Comparison of ENCODE assay signal across 20 cellular contexts in the genomic region with DNA sequence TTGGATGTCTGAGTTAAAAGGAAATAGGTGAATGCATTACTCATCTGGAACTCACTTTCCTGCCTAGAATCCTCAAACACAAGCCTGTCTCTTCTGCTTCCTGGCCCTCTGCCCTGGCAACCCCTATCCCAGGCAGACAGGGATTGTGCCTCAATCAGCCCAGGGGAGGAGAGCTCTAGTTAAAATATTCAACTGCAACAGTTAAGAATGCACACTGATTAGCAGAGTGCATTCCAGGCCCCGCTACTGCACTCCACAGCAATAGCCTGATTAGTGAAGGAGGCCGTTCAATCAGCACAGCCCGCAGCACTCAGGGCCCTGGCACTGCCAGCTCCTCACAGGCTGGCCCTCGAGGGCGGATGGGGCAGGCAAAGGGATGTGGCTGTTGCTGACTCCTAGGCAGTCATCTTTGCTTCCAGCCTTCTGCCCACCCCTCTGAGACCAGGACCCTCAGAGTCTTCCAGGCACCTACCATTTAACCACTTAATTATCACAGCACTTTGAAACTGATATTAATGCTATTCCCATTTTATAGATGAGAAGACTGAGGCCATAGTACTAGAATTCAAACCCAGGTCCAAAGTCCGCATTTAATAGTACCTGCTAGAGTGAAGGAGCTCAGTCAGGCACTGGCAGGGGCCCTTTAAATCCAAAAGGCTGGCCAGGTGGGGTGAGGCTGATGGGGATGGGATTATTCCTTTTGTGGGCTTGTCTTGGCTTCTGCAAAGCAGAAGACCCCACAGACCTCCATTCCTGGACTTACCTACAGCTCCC.
A peak's percentile ranks its signal among the peaks of the same experiment; 100 is the strongest.
DNase-seq lines count a peak whose midpoint lies in the region; ATAC-seq and TF ChIP-seq lines count a peak whose summit lies in the region.
"Had no signal": no experiment of that assay in that cellular context is flagged by ENCODE, and none has a peak within 500 bp of the region (broad histone marks: within the 10 kb centered on the region; RNA-seq: fewer than 3 reads in every experiment).

No MANE protein-coding gene starts in this region.

- H3K4me2 ChIP-seq in trophoblast cell (ENCODE audit: low read length), result no peak overlapping the region

- H3K79me2 ChIP-seq in trophoblast cell (ENCODE audit: control insufficient read depth, insufficient read depth, low read length, poor library complexity), result no peaks in the 10 kb centered on the region

- H3K4me1 ChIP-seq in endodermal cell (ENCODE audit: control insufficient read depth, insufficient read depth, low read length), result no peaks in the 10 kb centered on the region
- H3K4me1 ChIP-seq in trophoblast cell (ENCODE audit: control insufficient read depth in 1 of 2, insufficient read depth in 2 of 2, low read length in 2 of 2), result peaks cover 9 to 12% of the 10 kb centered on the region in 2 experiments
- H3K4me1 ChIP-seq: gastrocnemius medialis had no signal

- H3K9me3 ChIP-seq in endodermal cell (ENCODE audit: control insufficient read depth, low read length) (peaks cover 8% of the 10 kb centered on the region), trophoblast cell (ENCODE audit: insufficient read depth, low read depth, low read length) (no peaks in the 10 kb centered on the region)
- H3K9me3 ChIP-seq: gastrocnemius medialis had no signal

- H3K36me3 ChIP-seq in endodermal cell (ENCODE audit: control insufficient read depth, insufficient read depth, low read length), result no peaks in the 10 kb centered on the region
- no peaks in the 10 kb centered on the region for H3K36me3 ChIP-seq in trophoblast cell (ENCODE audit: control insufficient read depth in 1 of 2, insufficient read depth in 2 of 2, low read length in 2 of 2)
- H3K36me3 ChIP-seq: gastrocnemius medialis had no signal

- peaks cover 7% of the 10 kb centered on the region for H3K27me3 Mint-ChIP-seq in endodermal cell (ENCODE audit: insufficient read depth)
- H3K27me3 Mint-ChIP-seq in progenitor cell of endocrine pancreas, result peaks cover 17% of the 10 kb centered on the region
- H3K27me3 Mint-ChIP-seq: T-cell had no signal

- H3K27ac ChIP-seq in endodermal cell (ENCODE audit: low read depth, low read length), result no peak overlapping the region
- H3K27ac ChIP-seq in trophoblast cell (ENCODE audit: low read depth, low read length), result peak overlapping the region; percentile 73
- H3K27ac ChIP-seq: gastrocnemius medialis had no signal

- no peaks in the 10 kb centered on the region for H3K36me3 Mint-ChIP-seq in endodermal cell (ENCODE audit: low read depth)
- H3K36me3 Mint-ChIP-seq in progenitor cell of endocrine pancreas (ENCODE audit: insufficient read depth), result no peaks in the 10 kb centered on the region
- H3K36me3 Mint-ChIP-seq: natural killer cell; stimulated activated naive B cell treated with anti-CD40 and anti-IgM and Interleukin-4, amounts not matched to agents 10 μg/mL and 1 μg/mL and 100 μg/mL, for 72 hours; T-cell had no signal

- no peak overlapping the region for H3K4ac ChIP-seq in trophoblast cell (ENCODE audit: low read depth, low read length)

- peak overlapping the region; percentile 34 for H3K18ac ChIP-seq in trophoblast cell (ENCODE audit: low read length)

- H2AFZ ChIP-seq in trophoblast cell (ENCODE audit: insufficient read depth, low read length, poor library complexity), result no peak overlapping the region

- peak overlapping the region; percentile 75 for H4K91ac ChIP-seq in trophoblast cell (ENCODE audit: low read depth, low read length)

- H3K4me3 Mint-ChIP-seq in endodermal cell (no peak overlapping the region), progenitor cell of endocrine pancreas (ENCODE audit: low read depth) (no peak overlapping the region)
- H3K4me3 Mint-ChIP-seq: activated CD8-positive, alpha-beta T cell treated with anti-CD3 and anti-CD28 coated beads, Interleukin-2, amount 10 ng/mL, durations not matched to agents 7 days and 5 days; natural killer cell; stimulated activated naive B cell treated with anti-CD40 and anti-IgM and Interleukin-4, amounts not matched to agents 10 μg/mL and 1 μg/mL and 100 μg/mL, for 72 hours; T-cell had no signal

- WGBS in endodermal cell (ENCODE audit: insufficient coverage in 1 of 2, insufficient read length in 1 of 2), 2 experiments, result 60 to 91% methylated on average over 1 to 6 of the region's 6 CpGs
- whole genome bisulfite sequencing in trophoblast cell (ENCODE audit: extremely low coverage, insufficient coverage, insufficient read length), result no CpG with 5 or more reads among the region's 6 CpGs

- H3K27ac Mint-ChIP-seq in endodermal cell, result no peak overlapping the region
- H3K27ac Mint-ChIP-seq in progenitor cell of endocrine pancreas, result no peak overlapping the region
- H3K27ac Mint-ChIP-seq: activated CD8-positive, alpha-beta T cell treated with anti-CD3 and anti-CD28 coated beads, Interleukin-2, amount 10 ng/mL, durations not matched to agents 7 days and 5 days; natural killer cell; stimulated activated naive B cell treated with anti-CD40 and anti-IgM and Interleukin-4, amounts not matched to agents 10 μg/mL and 1 μg/mL and 100 μg/mL, for 72 hours; T-cell had no signal

- H4K12ac ChIP-seq in trophoblast cell (ENCODE audit: low read depth, low read length), result no peak overlapping the region

- H2BK120ac ChIP-seq in trophoblast cell (ENCODE audit: insufficient read depth, low read length, poor library complexity), result peak overlapping the region; percentile 65

- ATAC-seq in HG03378 (IDR thresholded peaks at IDR 0.05; ENCODE audit: unreplicated experiment) (no peak), GM19328 (IDR thresholded peaks at IDR 0.05; ENCODE audit: unreplicated experiment) (no peak)
- ATAC-seq: activated CD8-positive, alpha-beta T cell treated with anti-CD3 and anti-CD28 coated beads, Interleukin-2, amount 10 ng/mL, durations not matched to agents 7 days and 5 days; gastrocnemius medialis; natural killer cell; stimulated activated naive B cell treated with anti-CD40 and anti-IgM and Interleukin-4, amounts not matched to agents 10 μg/mL and 1 μg/mL and 100 μg/mL, for 72 hours; T-cell had no signal

- H3K4me1 Mint-ChIP-seq in endodermal cell (peaks cover 2% of the 10 kb centered on the region), progenitor cell of endocrine pancreas (ENCODE audit: low read depth) (no peaks in the 10 kb centered on the region)
- H3K4me1 Mint-ChIP-seq: natural killer cell, T-cell had no signal

- H3K4me3 ChIP-seq in endodermal cell (ENCODE audit: low read length), result no peak overlapping the region
- H3K4me3 ChIP-seq in trophoblast cell (ENCODE audit: low read depth, low read length), result no peak overlapping the region
- H3K4me3 ChIP-seq: gastrocnemius medialis had no signal

- H4K8ac ChIP-seq in trophoblast cell (ENCODE audit: low read depth, low read length), result peak overlapping the region; percentile 55

- H2BK5ac ChIP-seq in trophoblast cell (ENCODE audit: low read depth, low read length, poor library complexity), result peak overlapping the region; percentile 67

- peak overlapping the region; percentile 90 for H2BK12ac ChIP-seq in trophoblast cell (ENCODE audit: low read length)

- DNase-seq in NCI-H226, result peak; percentile 67
- DNase-seq in endodermal cell, result peak; percentile 37
- DNase-seq in islet precursor cell, result peak; percentile 91
- peak; percentile 84 to 85 for DNase-seq in trophoblast cell
- DNase-seq in HPDE6-E6E7 (ENCODE audit: extremely low spot score), result no peak
- no peak for DNase-seq in progenitor cell of endocrine pancreas (ENCODE audit: low spot score, unreplicated experiment)
- DNase-seq: activated CD4-positive, CD25-positive, alpha-beta regulatory T cell treated with anti-CD3 and anti-CD28 coated beads, Interleukin-2, amount 50 U/mL, for 72 hours; activated CD8-positive, alpha-beta T cell treated with anti-CD3 and anti-CD28 coated beads, Interleukin-2, amount 10 ng/mL, durations not matched to agents 7 days and 5 days; activated naive CD4-positive, alpha-beta T cell treated with Interleukin-2 at 50 U/mL for 16 hours; activated T-cell treated with anti-CD3 and anti-CD28 coated beads, Interleukin-2, amount 50 U/mL, for 1 hour; gastrocnemius medialis; kidney; midbrain; natural killer cell; NCI-H1694; NCI-H748 treated with DMSO at 0.1 percent for 48 hours; stimulated activated naive B cell treated with anti-CD40 and anti-IgM and Interleukin-4, amounts not matched to agents 10 μg/mL and 1 μg/mL and 100 μg/mL, for 72 hours; T-cell had no signal

- H3K79me1 ChIP-seq in trophoblast cell (ENCODE audit: low read length), result peaks cover 4% of the 10 kb centered on the region

- H3K9ac ChIP-seq in endodermal cell (ENCODE audit: extremely low read depth, low read length, poor library complexity, severe bottlenecking), result no peak overlapping the region
- no peak overlapping the region for H3K9ac ChIP-seq in trophoblast cell (ENCODE audit: low read length)

- H3K9me3 Mint-ChIP-seq in endodermal cell, result no peaks in the 10 kb centered on the region
- peaks cover 2% of the 10 kb centered on the region for H3K9me3 Mint-ChIP-seq in progenitor cell of endocrine pancreas (ENCODE audit: low read depth)
- H3K9me3 Mint-ChIP-seq: stimulated activated naive B cell treated with anti-CD40 and anti-IgM and Interleukin-4, amounts not matched to agents 10 μg/mL and 1 μg/mL and 100 μg/mL, for 72 hours had no signal

- H3K23ac ChIP-seq in trophoblast cell (ENCODE audit: low read length), result no peak overlapping the region

- no peak overlapping the region for H2AK5ac ChIP-seq in trophoblast cell (ENCODE audit: low read length)

- H3K27me3 ChIP-seq in endodermal cell (ENCODE audit: control insufficient read depth, insufficient read depth, low read length, poor library complexity, severe bottlenecking) (no peaks in the 10 kb centered on the region), trophoblast cell (ENCODE audit: insufficient read depth, low read length) (no peaks in the 10 kb centered on the region)
- H3K27me3 ChIP-seq: gastrocnemius medialis had no signal

- TF ChIP-seq CTCF in endodermal cell (conservative IDR thresholded peaks at IDR 0.05), result no peak
- TF ChIP-seq CTCF in progenitor cell of endocrine pancreas (IDR thresholded peaks at IDR 0.05; ENCODE audit: unreplicated experiment), result no peak

- H3K14ac ChIP-seq in trophoblast cell (ENCODE audit: low read length), result peak overlapping the region; percentile 47

Comparison
In these comparisons a context has a peak if more than half of its experiments do, and no peak if none do; other contexts are left out.
1. DNase-seq: peak in NCI-H226 (single experiment), endodermal cell (single experiment), islet precursor cell (single experiment) and trophoblast cell (2 of 2); none in HPDE6-E6E7 (single experiment) and progenitor cell of endocrine pancreas (single experiment).